Comparison of ENCODE assay signal across 7 cellular contexts in genomic region chr14:102085503-102085902, GRCh38. TPM values are rescaled to one million over a fixed set of nuclear protein-coding genes. Genes with fewer than 3 reads are reported as not detected.
DNase-seq lines count a peak whose midpoint lies in the region; ATAC-seq and TF ChIP-seq lines count a peak whose summit lies in the region.

No MANE protein-coding gene starts in this region.

- H3K9ac ChIP-seq in GM23248 (peak overlapping the region; percentile 92), fibroblast of lung (ENCODE audit: insufficient read depth, low read length) (no peak overlapping the region)

- H3K4me3 ChIP-seq in GM23248, result peak overlapping the region; percentile 98
- peak overlapping the region; percentile 54 for H3K4me3 ChIP-seq in RWPE2 (ENCODE audit: severe bottlenecking)
- H3K4me3 ChIP-seq in fibroblast of lung (replicated peaks in 1 of 4; ENCODE audit: control extremely low read depth in 1 of 4, insufficient read depth in 1 of 4, low read depth in 3 of 4, low read length in 4 of 4), result peak overlapping the region; percentile 70 to 80 (median 75)
- H3K4me3 ChIP-seq in sigmoid colon, result peak overlapping the region; percentile 91 to 99 (median 94)

- no peaks in the 10 kb centered on the region for H3K9me2 ChIP-seq in GM23248 (ENCODE audit: insufficient read depth)

- peaks cover 34% of the 10 kb centered on the region for H3K4me1 ChIP-seq in GM23248 (ENCODE audit: insufficient read depth)
- H3K4me1 ChIP-seq in RWPE2 (ENCODE audit: insufficient read depth, poor library complexity, severe bottlenecking), result peaks cover 27% of the 10 kb centered on the region
- peaks cover 2% of the 10 kb centered on the region for H3K4me1 ChIP-seq in fibroblast of lung (ENCODE audit: control insufficient read depth, extremely low read depth, insufficient read depth, low read length)
- peaks cover 2 to 56% (median 51%) of the 10 kb centered on the region in 4 donors for H3K4me1 ChIP-seq in sigmoid colon

- H3K36me3 ChIP-seq in GM23248 (ENCODE audit: low read depth), result peaks cover 55% of the 10 kb centered on the region
- H3K36me3 ChIP-seq in RWPE2 (ENCODE audit: low read depth), result peaks cover 58% of the 10 kb centered on the region
- peaks cover 27% of the 10 kb centered on the region for H3K36me3 ChIP-seq in fibroblast of lung (ENCODE audit: control insufficient read depth, insufficient read depth, low read length)
- peaks cover 46 to 54% (median 49%) of the 10 kb centered on the region in 4 donors for H3K36me3 ChIP-seq in sigmoid colon

- H3K27ac ChIP-seq in GM23248 (no peak overlapping the region), RWPE2 (ENCODE audit: poor library complexity, severe bottlenecking) (peak overlapping the region; percentile 82), fibroblast of lung (ENCODE audit: insufficient read depth, low read length) (no peak overlapping the region), sigmoid colon (peak overlapping the region; percentile 99 to 100 (median 100))

- H4K20me1 ChIP-seq in GM23248 (ENCODE audit: insufficient read depth) (peaks cover 12% of the 10 kb centered on the region; the same call in 1 of the 2 replicates), fibroblast of lung (ENCODE audit: control insufficient read depth, extremely low read depth, insufficient read depth, low read length) (peaks cover 2% of the 10 kb centered on the region)

- H3K79me2 ChIP-seq in GM23248 (ENCODE audit: insufficient read depth), result peaks cover 54% of the 10 kb centered on the region
- H3K79me2 ChIP-seq in fibroblast of lung (ENCODE audit: control insufficient read depth, insufficient read depth, low read length), result peaks cover 41% of the 10 kb centered on the region

- no peaks in the 10 kb centered on the region for H3K27me3 ChIP-seq in GM23248 (replicated peaks; ENCODE audit: insufficient read depth)
- H3K27me3 ChIP-seq in RWPE2 (ENCODE audit: insufficient read depth, poor library complexity, severe bottlenecking), result no peaks in the 10 kb centered on the region
- no peaks in the 10 kb centered on the region for H3K27me3 ChIP-seq in fibroblast of lung (ENCODE audit: control insufficient read depth, insufficient read depth, low read length)
- no peaks in the 10 kb centered on the region for H3K27me3 ChIP-seq in sigmoid colon

- no peak for ATAC-seq in RWPE2 (ENCODE audit: low read depth)
- ATAC-seq in GM18502 (IDR thresholded peaks at IDR 0.05; ENCODE audit: poor library complexity, unreplicated experiment), result no peak
- no peak for ATAC-seq in GM21529 (IDR thresholded peaks at IDR 0.05; ENCODE audit: unreplicated experiment)

- peaks cover 56% of the 10 kb centered on the region for H3F3A ChIP-seq in GM23248 (ENCODE audit: insufficient read depth)

- H3K9me3 ChIP-seq in GM23248 (ENCODE audit: low read depth), result no peaks in the 10 kb centered on the region
- H3K9me3 ChIP-seq in RWPE2 (ENCODE audit: severe bottlenecking), result no peaks in the 10 kb centered on the region
- no peaks in the 10 kb centered on the region for H3K9me3 ChIP-seq in fibroblast of lung (ENCODE audit: control insufficient read depth, insufficient read depth, low read depth, low read length)
- H3K9me3 ChIP-seq in sigmoid colon, result no peaks in the 10 kb centered on the region

- 31 to 35% methylated on average over 10 of the region's 10 CpGs for WGBS in GM23248 (ENCODE audit: low coverage in 1 of 2, low lambda C conversion rate in 2 of 2, missing lambda C conversion rate in 2 of 2), 2 experiments
- WGBS in sigmoid colon, 2 donors, result 6 to 35% methylated on average over 10 of the region's 10 CpGs

- in situ Hi-C loops in GM23248 (cut with MboI), result no loop called here

- TF ChIP-seq EP300 in sigmoid colon (IDR thresholded peaks at IDR 0.05), result no peak

- TF ChIP-seq CTCF in RWPE2 (IDR thresholded peaks at IDR 0.05; ENCODE audit: poor library complexity, severe bottlenecking), result no peak
- no peak for TF ChIP-seq CTCF in fibroblast of lung (conservative IDR thresholded peaks at IDR 0.05 in 1 of 2, IDR thresholded peaks at IDR 0.05 in 1 of 2; ENCODE audit: low read depth in 1 of 2, low read length in 2 of 2)
- no peak for TF ChIP-seq CTCF in sigmoid colon (IDR thresholded peaks at IDR 0.05)

- no peak for TF ChIP-seq POLR2A in sigmoid colon (IDR thresholded peaks at IDR 0.05)

- DNase-seq in GM23248, result peak; percentile 26
- no peak for DNase-seq in RWPE2 (ENCODE audit: low spot score)
- DNase-seq in fibroblast of lung (ENCODE audit: low read depth in 2 of 2), result no peak
- DNase-seq in sigmoid colon, result no peak
- DNase-seq in ureter (ENCODE audit: low spot score), result no peak

- H3K4me2 ChIP-seq in GM23248 (ENCODE audit: unreplicated experiment) (peak overlapping the region; percentile 90), fibroblast of lung (ENCODE audit: extremely low read depth, insufficient read depth, low read length) (peak overlapping the region; percentile 68)

- intact Hi-C loops in sigmoid colon (cut with DNase I), result loop anchor here (5.0 kb wide), 1 partner anchor 507 kb away; the partner anchor contains the start of gene RCOR1

- H2AFZ ChIP-seq in GM23248, result no peak overlapping the region
- no peak overlapping the region for H2AFZ ChIP-seq in fibroblast of lung (ENCODE audit: low read length)

RNA-seq across cellular contexts. Expression of gene HSP90AA1, which starts 1.3 kb away (rescaled TPM):
- 371 and 428 TPM in 2 replicates for total RNA-seq in GM23248 (2014; rRNA removed; shearing (Covaris generic))
- polyA plus RNA-seq in GM23248 (2016; fragmentation: Nextera tagmentation; extraction: Ambion mirVana) (638 and 655 TPM in 2 replicates), fibroblast of lung (493 and 775 TPM in 2 replicates), sigmoid colon (100 to 1,000 TPM; 167 to 333 (median 245) TPM)
- total RNA-seq in fibroblast of lung (342 and 430 TPM in 2 replicates), sigmoid colon (100 to 1,000 TPM; 252 to 463 (median 333) TPM), ureter (583 TPM)
- polyA plus RNA-seq in fibroblast of lung (2012), result 420 and 539 TPM in 2 replicates
- 56.7 and 74.0 TPM in 2 replicates for polyA minus RNA-seq in fibroblast of lung (ENCODE audit: low replicate concordance)

RNA-seq across cellular contexts. Expression of gene WDR20, which starts 54.2 kb away (rescaled TPM):
- total RNA-seq in GM23248 (2014; rRNA removed; shearing (Covaris generic)), result 15.1 and 16.6 TPM in 2 replicates
- polyA plus RNA-seq in GM23248 (2016; fragmentation: Nextera tagmentation; extraction: Ambion mirVana) (24.9 and 26.2 TPM in 2 replicates), fibroblast of lung (16.1 and 17.2 TPM in 2 replicates), sigmoid colon (10 to 100 TPM; 13.8 to 21.0 (median 16.4) TPM)
- total RNA-seq in fibroblast of lung (13.4 and 17.8 TPM in 2 replicates), sigmoid colon (10 to 100 TPM; 19.1 to 32.1 (median 27.3) TPM), ureter (45.7 TPM)
- 15.0 and 16.4 TPM in 2 replicates for polyA plus RNA-seq in fibroblast of lung (2012)
- 8.3 and 24.4 TPM in 2 replicates for polyA minus RNA-seq in fibroblast of lung (ENCODE audit: low replicate concordance)

Comparison
In these comparisons a context has a peak if more than half of its experiments do, and no peak if none do; other contexts are left out.
1. H3K27ac ChIP-seq: peak in RWPE2 (single experiment) and sigmoid colon (4 of 4); none in GM23248 (single experiment) and fibroblast of lung (single experiment).
2. Peak in every context shown above with its lines, with median percentiles within 50 percentile points of each other: H3K4me3 ChIP-seq.